In genomic region chr5:151718653-151719052, GRCh38 we compare ENCODE assay signal across 10 cellular contexts. TPM values are rescaled to one million over a fixed set of nuclear protein-coding genes. Genes with fewer than 3 reads are reported as not detected.
DNase-seq lines count a peak whose midpoint lies in the region; ATAC-seq and TF ChIP-seq lines count a peak whose summit lies in the region.
"Had no signal": no experiment of that assay in that cellular context is flagged by ENCODE, and none has a peak within 500 bp of the region (broad histone marks: within the 10 kb centered on the region; RNA-seq: fewer than 3 reads in every experiment).

No MANE protein-coding gene starts in this region.

- ATAC-seq in Right ventricle myocardium superior (ENCODE audit: poor library complexity) (peak; percentile 36), Right ventricle myocardium inferior (no peak), omental fat pad (ENCODE audit: low FRiP score) (peak; percentile 62), aorta (ENCODE audit: low FRiP score) (peak; percentile 89)

- 0 to 8% methylated on average over 2 of the region's 2 CpGs for WGBS in aorta, 2 donors

- peaks cover 3 to 4% of the 10 kb centered on the region in 2 donors for H3K4me1 ChIP-seq in aorta (ENCODE audit: control insufficient read depth in 1 of 2, insufficient read depth in 2 of 2, low read length in 2 of 2)
- H3K4me1 ChIP-seq: Peyer's patch had no signal

- H3K27me3 ChIP-seq in aorta (ENCODE audit: control insufficient read depth in 1 of 2, insufficient read depth in 2 of 2, low read length in 1 of 2): no peaks in the 10 kb centered on the region
- H3K27me3 ChIP-seq: Peyer's patch had no signal

- intact Hi-C loops in Right ventricle myocardium superior (cut with DNase I) (no loop called here), Right ventricle myocardium inferior (cut with DNase I) (loop anchor here (1.0 kb wide), 1 partner anchor 59 kb away; no protein-coding TSS in a partner anchor), aorta (cut with DNase I) (no loop called here)

- TF ChIP-seq CTCF in fibroblast of mammary gland (conservative IDR thresholded peaks at IDR 0.05; ENCODE audit: control insufficient read depth, insufficient read depth, low read depth, low read length) (no peak), omental fat pad (IDR thresholded peaks at IDR 0.05) (no peak)

- DNase-seq in Right ventricle myocardium superior (no peak), Right ventricle myocardium inferior (ENCODE audit: missing footprints) (no peak), fibroblast of mammary gland (ENCODE audit: low read depth) (peak; percentile 56), omental fat pad (ENCODE audit: low spot score) (no peak), aorta (no peak), DMS 273 treated with DMSO at 0.1 percent for 48 hours (lab: John Stamatoyannopoulos, UW) (no peak), NCI-H524 (lab: John Stamatoyannopoulos, UW) (no peak)
- no peak for DNase-seq in effector CD4-positive, alpha-beta T cell
- DNase-seq: NCI-H446 treated with DMSO at 0.1 percent for 48 hours had no signal

- H3K9me3 ChIP-seq in aorta (ENCODE audit: control insufficient read depth, low read length): no peaks in the 10 kb centered on the region
- H3K9me3 ChIP-seq: Peyer's patch had no signal

- no peaks in the 10 kb centered on the region for H3K36me3 ChIP-seq in aorta (ENCODE audit: control insufficient read depth in 1 of 2, insufficient read depth in 2 of 2, low read length in 1 of 2)
- H3K36me3 ChIP-seq: Peyer's patch had no signal

- H3K4me3 ChIP-seq in fibroblast of mammary gland (ENCODE audit: control insufficient read depth, low read depth, low read length): no peak overlapping the region
- no peak overlapping the region for H3K4me3 ChIP-seq in aorta (ENCODE audit: low read length in 2 of 2)
- H3K4me3 ChIP-seq: Peyer's patch had no signal

- H3K27ac ChIP-seq in aorta (ENCODE audit: low read depth in 1 of 2, low read length in 2 of 2): peak overlapping the region; percentile 83 to 95

RNA-seq across cellular contexts. Expression of gene SPARC, which starts 31.9 kb away (rescaled TPM):
- total RNA-seq in Right ventricle myocardium superior: 435 TPM
- 517 TPM for total RNA-seq in Right ventricle myocardium inferior
- 1,000 to 10,000 TPM in 1 of 4 donors, 100 to 1,000 TPM in 3; 579 to 1,303 (median 656) TPM for total RNA-seq in omental fat pad
- total RNA-seq in aorta: 1,000 to 10,000 TPM; 2,087 to 2,608 TPM
- polyA plus RNA-seq in aorta: 1,000 to 10,000 TPM; 1,151 to 1,861 TPM

RNA-seq across cellular contexts. Expression of gene ATOX1, which starts 39.8 kb away (rescaled TPM):
- total RNA-seq in Right ventricle myocardium superior (61.7 TPM), Right ventricle myocardium inferior (69.5 TPM), omental fat pad (100 to 1,000 TPM in 2 of 4 donors, 10 to 100 TPM in 2; 81.5 to 162 (median 109) TPM), aorta (10 to 100 TPM; 61.7 to 64.7 TPM)
- 100 to 1,000 TPM; 168 to 210 TPM for polyA plus RNA-seq in aorta

RNA-seq across cellular contexts. Expression of gene G3BP1, which starts 53.1 kb away (rescaled TPM):
- total RNA-seq in Right ventricle myocardium superior: 105 TPM
- 114 TPM for total RNA-seq in Right ventricle myocardium inferior
- total RNA-seq in omental fat pad: 100 to 1,000 TPM; 110 to 180 (median 114) TPM
- 100 to 1,000 TPM; 120 to 140 TPM for total RNA-seq in aorta
- polyA plus RNA-seq in aorta: 10 to 100 TPM; 18.7 to 19.0 TPM
